In the genomic region with DNA sequence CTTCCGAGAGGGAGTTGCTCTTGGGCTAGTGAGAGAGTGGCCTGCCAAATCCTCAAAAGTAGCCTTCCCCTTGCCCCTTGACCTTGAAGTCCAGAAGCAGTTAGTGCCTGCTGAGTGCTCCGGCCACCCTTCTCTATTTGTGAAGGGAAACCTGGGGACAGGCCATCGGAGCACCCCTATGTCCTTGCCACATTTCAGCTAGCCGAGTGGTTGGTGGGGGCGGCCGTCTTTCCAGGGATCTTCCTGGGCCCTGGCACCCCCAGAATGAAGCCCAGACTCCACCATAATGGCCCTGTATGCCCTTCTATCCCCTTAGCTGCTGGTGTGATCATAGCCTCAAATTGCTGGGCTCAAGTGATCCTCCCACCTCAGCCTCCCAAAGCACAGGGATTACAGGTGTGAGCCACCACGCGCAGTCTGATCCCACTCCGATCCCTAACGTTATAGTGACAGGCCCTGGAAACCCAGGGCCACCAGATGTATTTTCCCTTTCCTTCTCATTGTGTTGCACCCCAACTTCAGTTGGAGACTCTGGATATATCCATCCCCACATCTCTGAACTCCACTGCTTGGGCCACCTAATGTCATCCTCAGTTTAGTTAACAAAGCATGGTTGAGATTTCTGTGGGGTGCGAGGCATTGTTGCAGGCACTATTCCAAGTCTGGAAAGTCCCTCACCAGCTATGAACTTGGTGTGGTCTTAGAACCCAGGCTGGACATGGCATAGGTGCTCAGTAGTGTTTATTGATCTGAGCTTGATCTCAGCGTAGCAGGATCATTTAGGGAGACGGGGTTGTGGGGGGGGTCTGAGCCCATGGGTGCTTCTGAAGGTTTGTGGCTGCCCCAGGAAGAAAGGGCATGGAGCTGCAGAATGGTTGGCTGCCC, we compare ENCODE assay signal across 9 cellular contexts. TPM values are rescaled to one million over a fixed set of nuclear protein-coding genes. Genes with fewer than 3 reads are reported as not detected.
DNase-seq lines count a peak whose midpoint lies in the region; TF ChIP-seq lines count a peak whose summit lies in the region.
"Had no signal": no experiment of that assay in that cellular context is flagged by ENCODE, and none has a peak within 500 bp of the region (broad histone marks: within the 10 kb centered on the region; RNA-seq: fewer than 3 reads in every experiment).

No MANE protein-coding gene starts in this region.

- H3K4me3 Mint-ChIP-seq in IgD-negative memory B cell (peak overlapping the region; percentile 91 to 99 (median 96)), chondrocyte (ENCODE audit: unreplicated experiment) (peak overlapping the region; percentile 98)

- H3K27ac ChIP-seq in 22Rv1: peak overlapping the region; percentile 87

- H3K27me3 Mint-ChIP-seq in IgD-negative memory B cell: no peaks in the 10 kb centered on the region
- H3K27me3 Mint-ChIP-seq in chondrocyte (ENCODE audit: low read depth): no peaks in the 10 kb centered on the region

- H3K4me3 ChIP-seq in mucosa of stomach (ENCODE audit: low read length): peak overlapping the region; percentile 28

- no peaks in the 10 kb centered on the region for H3K36me3 ChIP-seq in mucosa of stomach (ENCODE audit: control insufficient read depth, insufficient read depth, low read length)

- DNase-seq in chondrocyte (ENCODE audit: low spot score) (no peak), occipital lobe (lab: John Stamatoyannopoulos, UW) (no peak), germinal center (ENCODE audit: low spot score) (no peak), NCI-H2196 treated with DMSO at 0.1 percent for 48 hours (lab: John Stamatoyannopoulos, UW; ENCODE audit: unreplicated experiment) (no peak), NCI-H69 (lab: John Stamatoyannopoulos, UW) (no peak)
- DNase-seq: NCI-H510A had no signal

- peak overlapping the region; percentile 92 for H3K9ac ChIP-seq in mucosa of stomach (ENCODE audit: low read length)

- H3K9me3 Mint-ChIP-seq in IgD-negative memory B cell (no peaks in the 10 kb centered on the region), chondrocyte (ENCODE audit: low read depth) (no peaks in the 10 kb centered on the region)

- H3K36me3 Mint-ChIP-seq in IgD-negative memory B cell (no peaks in the 10 kb centered on the region), chondrocyte (ENCODE audit: low read depth) (no peaks in the 10 kb centered on the region)

- H3K27ac Mint-ChIP-seq in IgD-negative memory B cell (peak overlapping the region in 2 of 3 donors; percentile 87 to 88), chondrocyte (ENCODE audit: unreplicated experiment) (peak overlapping the region; percentile 91)

- no peaks in the 10 kb centered on the region for H3K9me3 ChIP-seq in mucosa of stomach (ENCODE audit: control insufficient read depth, low read length)

- TF ChIP-seq CTCF in 22Rv1 (IDR thresholded peaks at IDR 0.05): no peak
- TF ChIP-seq CTCF in chondrocyte (IDR thresholded peaks at IDR 0.05): no peak

- H3K27me3 ChIP-seq in mucosa of stomach (ENCODE audit: control insufficient read depth, insufficient read depth, low read length): no peaks in the 10 kb centered on the region

- H3K4me1 Mint-ChIP-seq in IgD-negative memory B cell: peaks cover 31 to 47% (median 40%) of the 10 kb centered on the region in 3 donors
- H3K4me1 Mint-ChIP-seq in chondrocyte (ENCODE audit: low read depth): peaks cover 53% of the 10 kb centered on the region

- H3K4me1 ChIP-seq in mucosa of stomach (ENCODE audit: control insufficient read depth, insufficient read depth, low read length): peaks cover 50% of the 10 kb centered on the region

RNA-seq across cellular contexts. Expression of a gene that starts 1.6 kb away (rescaled TPM):
- polyA plus RNA-seq in IgD-negative memory B cell: 45.0 TPM
- total RNA-seq in chondrocyte: 23.0 to 57.4 TPM (median 53.8 TPM) in 3 replicates
- 35.7 TPM for total RNA-seq in occipital lobe

RNA-seq across cellular contexts. Expression of a gene that starts 47.4 kb away (rescaled TPM):
- polyA plus RNA-seq in IgD-negative memory B cell: 13.2 TPM
- total RNA-seq in chondrocyte (47.4 to 86.9 TPM (median 83.9 TPM) in 3 replicates), occipital lobe (70.5 TPM)
